ENCODE assay signal across 7 cellular contexts in genomic region chr2:197705912-197706838, GRCh38. TPM values are rescaled to one million over a fixed set of nuclear protein-coding genes. Genes with fewer than 3 reads are reported as not detected.
DNase-seq lines count a peak whose midpoint lies in the region; ATAC-seq, FAIRE-seq and TF ChIP-seq lines count a peak whose summit lies in the region.

No MANE protein-coding gene starts in this region.

- H3K4me2 ChIP-seq in MM.1S (ENCODE audit: low read depth, low read length) = peak overlapping the region; percentile 84

- H3K9ac ChIP-seq in MM.1S (ENCODE audit: low read length) = peak overlapping the region; percentile 76

- H2AFZ ChIP-seq in MM.1S (ENCODE audit: low read length) = peak overlapping the region; percentile 82

- H3K27ac ChIP-seq in MM.1S (ENCODE audit: low read length) = peak overlapping the region; percentile 51; the same call in 1 of the 2 replicates

- FAIRE-seq in GM12892 (lab: Jason Lieb, UNC) = peak; percentile 63

- H3K79me2 ChIP-seq in MM.1S (ENCODE audit: low read length) = peaks cover 54% of the 10 kb centered on the region

- no peak for TF ChIP-seq CTCF in MM.1S (IDR thresholded peaks at IDR 0.05; ENCODE audit: low read length)

- H3K9me2 ChIP-seq in MM.1S (replicated peaks; ENCODE audit: insufficient read depth, low read length) = no peaks in the 10 kb centered on the region

- peaks cover 27% of the 10 kb centered on the region for H4K20me1 ChIP-seq in MM.1S (ENCODE audit: insufficient read depth, low read length)

- peak overlapping the region; percentile 94 for H3K4me3 ChIP-seq in MM.1S (ENCODE audit: low read length)

- H3K27me3 ChIP-seq in MM.1S (replicated peaks; ENCODE audit: insufficient read depth, low read length) = no peaks in the 10 kb centered on the region

- peaks cover 14% of the 10 kb centered on the region for H3F3A ChIP-seq in MM.1S (ENCODE audit: insufficient read depth, low read length)

- ATAC-seq in GM19328 (IDR thresholded peaks at IDR 0.05; ENCODE audit: unreplicated experiment) (no peak), HG02763 (IDR thresholded peaks at IDR 0.05; ENCODE audit: unreplicated experiment) (no peak)

- peaks cover 28% of the 10 kb centered on the region for H3K4me1 ChIP-seq in MM.1S (ENCODE audit: low read length)

- H3K9me3 ChIP-seq in MM.1S (replicated peaks; ENCODE audit: insufficient read depth, low read length) = no peaks in the 10 kb centered on the region

- DNase-seq in GM12892 (ENCODE audit: insufficient read length) (no peak), MM.1S (peak; percentile 34), astrocyte of the hippocampus (ENCODE audit: low read depth, low spot score) (peak; percentile 42), iris pigment epithelial cell (ENCODE audit: low read depth) (peak; percentile 25)
- peak; percentile 8 for DNase-seq in stimulated activated CD4-positive, alpha-beta T cell treated with anti-CD3 and anti-CD28 coated beads, Interleukin-4, amount 100 ng/mL, for 1 hour

- peaks cover 3% of the 10 kb centered on the region; the same call in 1 of the 2 replicates for H3K36me3 ChIP-seq in MM.1S (replicated peaks; ENCODE audit: insufficient read depth, low read length)

- no peak for TF ChIP-seq POLR2A in GM12892 (IDR thresholded peaks at IDR 0.05; ENCODE audit: low read depth, low read length)

RNA-seq across cellular contexts. Expression of gene MARS2, which starts 1.0 kb away (rescaled TPM):
- polyA plus RNA-seq in GM12892 (2012; ENCODE audit: missing spikeins) = 10.6 TPM

RNA-seq across cellular contexts. Expression of gene RFTN2, which starts 30.8 kb away (rescaled TPM):
- 0.34 TPM for polyA plus RNA-seq in GM12892 (2012; ENCODE audit: missing spikeins)
